In genomic region chr19:38417544-38418506, GRCh38 we compare ENCODE assay signal across 1 cellular context.
TF ChIP-seq lines count a peak whose summit lies in the region.

No MANE protein-coding gene starts in this region.

TF ChIP-seq in K562, 482 proteins besides CTCF, POLR2A, EP300 and RAD21 (continued from another document):
- TF ChIP-seq ZBTB12 (CRISPR knock-in tag; IDR thresholded peaks at IDR 0.05) (0 out of 2 replicates have a peak, but pooled peaks have one; percentile 25), HIVEP1 (CRISPR knock-in tag; IDR thresholded peaks at IDR 0.05) (0 out of 2 replicates have a peak, but pooled peaks have one; percentile 70), ZBTB33 (CRISPR knock-in tag; IDR thresholded peaks at IDR 0.05) (no peak), GABPA (tag; conservative IDR thresholded peaks at IDR 0.05; ENCODE audit: low read depth) (peak; percentile 69), ZNF124 (CRISPR knock-in tag; IDR thresholded peaks at IDR 0.05) (no peak), MNT (conservative IDR thresholded peaks at IDR 0.05) (peak in 1 of 2 experiments; percentile 73; a peak in 3 of 4 replicates), ZNF583 (CRISPR knock-in tag; IDR thresholded peaks at IDR 0.05) (no peak), SRSF9 (IDR thresholded peaks at IDR 0.05; ENCODE audit: borderline replicate concordance, low read depth, low read length) (no peak), GABPB1 (CRISPR knock-in tag; IDR thresholded peaks at IDR 0.05) (peak; percentile 59), ETS2 (tag; IDR thresholded peaks at IDR 0.05; ENCODE audit: borderline replicate concordance, poor library complexity, severe bottlenecking) (no peak), RCOR1 (IDR thresholded peaks at IDR 0.05; ENCODE audit: borderline replicate concordance in 1 of 2, low read depth in 2 of 2, low read length in 2 of 2) (peak in 1 of 2 experiments; percentile 22; a peak in 1 of 4 replicates), RBM14 (IDR thresholded peaks at IDR 0.05; ENCODE audit: borderline replicate concordance, insufficient read depth, low read depth, low read length) (no peak), POLR2B (IDR thresholded peaks at IDR 0.05; ENCODE audit: low read depth, partially characterized antibody) (no peak), NFE2 (IDR thresholded peaks at IDR 0.05; ENCODE audit: low read depth) (0 out of 2 replicates have a peak, but pooled peaks have one; percentile 8), VEZF1 (CRISPR knock-in tag; IDR thresholded peaks at IDR 0.05) (peak; percentile 94), ZBTB49 (CRISPR knock-in tag; IDR thresholded peaks at IDR 0.05; ENCODE audit: borderline replicate concordance) (no peak), SNAPC5 (CRISPR knock-in tag; IDR thresholded peaks at IDR 0.05) (no peak), SP1 (CRISPR knock-in tag; IDR thresholded peaks at IDR 0.05) (peak; percentile 52; the same call in 1 of the 2 replicates), HDAC2 (IDR thresholded peaks at IDR 0.05) (peak; percentile 67; the same call in 1 of the 2 replicates)
